ENCODE assay signal across 18 cellular contexts in the genomic region with DNA sequence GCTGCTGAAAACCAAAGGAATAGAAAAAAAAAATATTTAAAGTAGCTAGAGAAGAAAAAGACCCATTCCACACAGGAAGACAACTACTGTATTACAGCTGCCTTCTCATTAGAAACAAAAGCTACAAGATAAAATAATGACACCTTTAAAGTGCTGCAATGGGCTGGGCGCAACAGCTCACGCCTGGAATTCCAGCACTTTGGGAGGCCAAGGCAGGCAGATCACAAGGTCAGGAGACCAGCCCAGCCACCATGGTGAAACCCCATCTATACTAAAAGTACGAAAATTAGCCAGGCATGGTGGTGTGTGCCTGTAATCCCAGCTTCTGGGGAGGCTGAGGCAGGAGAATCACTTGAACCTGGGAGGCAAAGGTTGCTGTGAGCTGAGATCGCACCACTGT.
"Had no signal": no experiment of that assay in that cellular context is flagged by ENCODE, and none has a peak within 500 bp of the region (broad histone marks: within the 10 kb centered on the region; RNA-seq: fewer than 3 reads in every experiment).

No MANE protein-coding gene starts in this region.

- H3K27ac ChIP-seq: foreskin keratinocyte, left lung, neutrophil, psoas muscle, sigmoid colon, skin epidermis, tibial artery, upper lobe of left lung, uterus had no signal

- ATAC-seq: foreskin keratinocyte; left lung; mucosa of descending colon; naive thymus-derived CD8-positive, alpha-beta T cell; psoas muscle had no signal

- H3K36me3 ChIP-seq: uterus had no signal

- H3K9me3 ChIP-seq: left lung, mucosa of descending colon, neutrophil, psoas muscle, sigmoid colon, tibial artery, upper lobe of left lung, uterus had no signal

- H3K4me1 ChIP-seq: left lung, psoas muscle, sigmoid colon, tibial artery, upper lobe of left lung, uterus had no signal

- H3K4me3 ChIP-seq: left lung, mucosa of descending colon, psoas muscle, sigmoid colon, skin epidermis, tibial artery, upper lobe of left lung, uterus had no signal

- H3K4me3 Mint-ChIP-seq: dendritic cell treated with granulocyte-macrophage colony-stimulating factor and Interleukin-4, amounts not matched to agents 40 ng/mL and 50 ng/mL, for 4 days; immature natural killer cell; naive thymus-derived CD8-positive, alpha-beta T cell; stimulated activated naive CD8-positive, alpha-beta T cell treated with anti-CD3 and anti-CD28 coated beads, Interleukin-15, Interleukin-2, amounts not matched to agents 100 ng/mL and 50 ng/mL, for 24 hours had no signal

- DNase-seq: erythroblast; foreskin keratinocyte; immature natural killer cell; left lung; mucosa of descending colon; naive thymus-derived CD8-positive, alpha-beta T cell; psoas muscle; retina; sigmoid colon; stimulated activated CD4-positive, alpha-beta T cell treated with anti-CD3 and anti-CD28 coated beads, Interleukin-2, amount 100 ng/mL, for 24 hours; stimulated activated CD4-positive, alpha-beta T cell treated with anti-CD3 and anti-CD28 coated beads, Interleukin-4, amount 100 ng/mL, for 4 hours; tibial artery; upper lobe of left lung; uterus had no signal

- H3K27me3 ChIP-seq: foreskin keratinocyte, left lung, neutrophil, sigmoid colon, tibial artery, upper lobe of left lung, uterus had no signal

- H3K4me1 Mint-ChIP-seq: immature natural killer cell had no signal

- H3K9me3 Mint-ChIP-seq: dendritic cell treated with granulocyte-macrophage colony-stimulating factor and Interleukin-4, amounts not matched to agents 40 ng/mL and 50 ng/mL, for 4 days; immature natural killer cell; naive thymus-derived CD8-positive, alpha-beta T cell; stimulated activated naive CD8-positive, alpha-beta T cell treated with anti-CD3 and anti-CD28 coated beads, Interleukin-15, Interleukin-2, amounts not matched to agents 100 ng/mL and 50 ng/mL, for 24 hours had no signal

- H3K27ac Mint-ChIP-seq: dendritic cell treated with granulocyte-macrophage colony-stimulating factor and Interleukin-4, amounts not matched to agents 40 ng/mL and 50 ng/mL, for 4 days had no signal

- H3K27me3 Mint-ChIP-seq: dendritic cell treated with granulocyte-macrophage colony-stimulating factor and Interleukin-4, amounts not matched to agents 40 ng/mL and 50 ng/mL, for 4 days; naive thymus-derived CD8-positive, alpha-beta T cell; stimulated activated naive CD8-positive, alpha-beta T cell treated with anti-CD3 and anti-CD28 coated beads, Interleukin-15, Interleukin-2, amounts not matched to agents 100 ng/mL and 50 ng/mL, for 24 hours had no signal
